ENCODE assay signal across 34 cellular contexts in genomic region chr2:2043394-2043793, GRCh38.
"Had no signal": no experiment of that assay in that cellular context is flagged by ENCODE, and none has a peak within 500 bp of the region (broad histone marks: within the 10 kb centered on the region; RNA-seq: fewer than 3 reads in every experiment).

No MANE protein-coding gene starts in this region.

- H3K27ac Mint-ChIP-seq: activated B cell treated with CpG ODN at 0.5 μM for 24 hours; activated CD4-positive, alpha-beta memory T cell treated with anti-CD3 and anti-CD28 coated beads for 36 hours; activated CD8-positive, alpha-beta T cell treated with anti-CD3 and anti-CD28 coated beads for 36 hours; activated naive CD4-positive, alpha-beta T cell treated with anti-CD3 and anti-CD28 coated beads for 36 hours; activated naive CD4-positive, alpha-beta T cell treated with anti-CD3 and anti-CD28 coated beads, Interleukin-2, amount 50 U/mL, for 72 hours; activated naive CD8-positive, alpha-beta T cell treated with anti-CD3 and anti-CD28 coated beads for 36 hours; activated T-cell treated with anti-CD3 and anti-CD28 coated beads, Interleukin-2, amount 50 U/mL, for 72 hours; activated T-helper 1 cell treated with anti-CD3 and anti-CD28 coated beads, Interleukin-12 subunit alpha, Interleukin-12 subunit beta, Interleukin-2, Interleukin-4 antibody, amounts not matched to agents 30 ng/mL and 10 ng/mL and 1 ng/mL, durations not matched to agents 14 hours and 24 hours and 36 hours; activated T-helper 17 cell treated with anti-CD3 and anti-CD28 coated beads, Interleukin-2, amount 50 U/mL, for 72 hours; T-helper 1 cell treated with Interleukin-12 subunit alpha and Interleukin-12 subunit beta and Interleukin-4 antibody, amounts not matched to agents 30 μg/mL and 1 μg/mL, for 36 hours; T-helper 2 cell treated with Interferon-gamma antibody and Interleukin-4, amounts not matched to agents 5 μg/mL and 100 μg/mL, for 36 hours had no signal

- H3K27ac ChIP-seq: adrenal gland, body of pancreas, brain microvascular endothelial cell, breast epithelium, VCaP had no signal

- H3K9me3 Mint-ChIP-seq: activated B cell treated with CpG ODN at 0.5 μM for 24 hours; activated CD4-positive, alpha-beta memory T cell treated with anti-CD3 and anti-CD28 coated beads for 36 hours; activated CD4-positive, alpha-beta T cell treated with anti-CD3 and anti-CD28 coated beads, Interleukin-2, amount 10 ng/mL, durations not matched to agents 7 days and 5 days; activated naive CD4-positive, alpha-beta T cell treated with anti-CD3 and anti-CD28 coated beads for 36 hours; activated naive CD4-positive, alpha-beta T cell treated with anti-CD3 and anti-CD28 coated beads, Interleukin-2, amount 50 U/mL, for 72 hours; activated naive CD8-positive, alpha-beta T cell treated with anti-CD3 and anti-CD28 coated beads for 36 hours; activated T-cell treated with anti-CD3 and anti-CD28 coated beads, Interleukin-2, amount 50 U/mL, for 4 hours; activated T-helper 1 cell treated with anti-CD3 and anti-CD28 coated beads, Interleukin-12 subunit alpha, Interleukin-12 subunit beta, Interleukin-2, Interleukin-4 antibody, amounts not matched to agents 30 ng/mL and 10 ng/mL and 1 ng/mL, durations not matched to agents 14 hours and 24 hours and 36 hours; activated T-helper 17 cell treated with anti-CD3 and anti-CD28 coated beads, Interleukin-2, amount 50 U/mL, for 72 hours; T-helper 1 cell treated with Interleukin-12 subunit alpha and Interleukin-12 subunit beta and Interleukin-4 antibody, amounts not matched to agents 30 μg/mL and 1 μg/mL, for 36 hours; T-helper 2 cell treated with Interferon-gamma antibody and Interleukin-4, amounts not matched to agents 5 μg/mL and 100 μg/mL, for 36 hours had no signal

- H3K36me3 Mint-ChIP-seq: activated CD4-positive, alpha-beta memory T cell treated with anti-CD3 and anti-CD28 coated beads for 36 hours; activated naive CD4-positive, alpha-beta T cell treated with anti-CD3 and anti-CD28 coated beads, Interleukin-2, amount 50 U/mL, for 72 hours; activated naive CD8-positive, alpha-beta T cell treated with anti-CD3 and anti-CD28 coated beads for 36 hours had no signal

- DNase-seq: activated B cell treated with CpG ODN at 0.5 μM for 24 hours; activated CD4-positive, alpha-beta memory T cell treated with anti-CD3 and anti-CD28 coated beads for 36 hours; activated CD4-positive, alpha-beta T cell treated with anti-CD3 and anti-CD28 coated beads for 4 hours; activated CD4-positive, alpha-beta T cell treated with anti-CD3 and anti-CD28 coated beads, Interleukin-2, amount 10 ng/mL, durations not matched to agents 7 days and 5 days; activated CD4-positive, alpha-beta T cell treated with anti-CD3 and anti-CD28 coated beads, Interleukin-2, amount 50 U/mL, for 4 hours; activated CD4-positive, CD25-positive, alpha-beta regulatory T cell treated with anti-CD3 and anti-CD28 coated beads, Interleukin-2, amount 50 U/mL, for 72 hours; activated CD8-positive, alpha-beta memory T cell treated with anti-CD3 and anti-CD28 coated beads, Interleukin-2, amount 50 U/mL, for 4 hours; activated CD8-positive, alpha-beta T cell treated with anti-CD3 and anti-CD28 coated beads for 36 hours; activated effector memory CD4-positive, alpha-beta T cell treated with anti-CD3 and anti-CD28 coated beads, Interleukin-2, amount 50 U/mL, for 16 hours; activated gamma-delta T cell treated with Interleukin-2 at 50 U/mL for 16 hours; activated naive CD4-positive, alpha-beta T cell; activated naive CD4-positive, alpha-beta T cell treated with anti-CD3 and anti-CD28 coated beads for 36 hours; activated naive CD4-positive, alpha-beta T cell treated with anti-CD3 and anti-CD28 coated beads, Interleukin-2, amount 50 U/mL, for 16 hours; activated naive CD8-positive, alpha-beta T cell treated with anti-CD3 and anti-CD28 coated beads for 36 hours; activated T-cell treated with anti-CD3 and anti-CD28 coated beads for 4 hours; activated T-cell treated with anti-CD3 and anti-CD28 coated beads, Interleukin-2, amount 50 U/mL, for 1 hour; activated T-cell treated with anti-CD3 and anti-CD28 coated beads, Interleukin-2, amount 50 U/mL, for 4 hours; activated T-cell treated with anti-CD3 and anti-CD28 coated beads, Interleukin-2, amount 50 U/mL, for 72 hours; adrenal gland; amniotic stem cell; aorta; body of pancreas; brain microvascular endothelial cell; central memory CD4-positive, alpha-beta T cell; T-helper 1 cell; T-helper 2 cell; T-helper 9 cell had no signal

- H3K27me3 Mint-ChIP-seq: activated CD4-positive, alpha-beta T cell treated with anti-CD3 and anti-CD28 coated beads, Interleukin-2, amount 10 ng/mL, durations not matched to agents 7 days and 5 days had no signal

- H3K4me1 ChIP-seq: adrenal gland, breast epithelium had no signal

- H3K4me3 Mint-ChIP-seq: activated B cell treated with CpG ODN at 0.5 μM for 24 hours; activated CD4-positive, alpha-beta memory T cell treated with anti-CD3 and anti-CD28 coated beads for 36 hours; activated CD4-positive, alpha-beta T cell treated with anti-CD3 and anti-CD28 coated beads, Interleukin-2, amount 10 ng/mL, durations not matched to agents 7 days and 5 days; activated CD8-positive, alpha-beta T cell treated with anti-CD3 and anti-CD28 coated beads for 36 hours; activated naive CD4-positive, alpha-beta T cell treated with anti-CD3 and anti-CD28 coated beads for 36 hours; activated naive CD8-positive, alpha-beta T cell treated with anti-CD3 and anti-CD28 coated beads for 36 hours; activated T-cell treated with anti-CD3 and anti-CD28 coated beads, Interleukin-2, amount 50 U/mL, for 4 hours; activated T-cell treated with anti-CD3 and anti-CD28 coated beads, Interleukin-2, amount 50 U/mL, for 72 hours; activated T-helper 1 cell treated with anti-CD3 and anti-CD28 coated beads, Interleukin-12 subunit alpha, Interleukin-12 subunit beta, Interleukin-2, Interleukin-4 antibody, amounts not matched to agents 30 ng/mL and 10 ng/mL and 1 ng/mL, durations not matched to agents 14 hours and 24 hours and 36 hours; activated T-helper 17 cell treated with anti-CD3 and anti-CD28 coated beads, Interleukin-2, amount 50 U/mL, for 72 hours; T-helper 1 cell treated with Interleukin-12 subunit alpha and Interleukin-12 subunit beta and Interleukin-4 antibody, amounts not matched to agents 30 μg/mL and 1 μg/mL, for 36 hours; T-helper 2 cell treated with Interferon-gamma antibody and Interleukin-4, amounts not matched to agents 5 μg/mL and 100 μg/mL, for 36 hours had no signal

- H3K4me1 Mint-ChIP-seq: activated B cell treated with CpG ODN at 0.5 μM for 24 hours; activated CD4-positive, alpha-beta T cell treated with anti-CD3 and anti-CD28 coated beads, Interleukin-2, amount 10 ng/mL, durations not matched to agents 7 days and 5 days; activated naive CD8-positive, alpha-beta T cell treated with anti-CD3 and anti-CD28 coated beads for 36 hours; activated T-helper 17 cell treated with anti-CD3 and anti-CD28 coated beads, Interleukin-2, amount 50 U/mL, for 72 hours had no signal

- H3K4me3 ChIP-seq: adrenal gland, body of pancreas, breast epithelium had no signal

- H3K9me3 ChIP-seq: adrenal gland, body of pancreas, breast epithelium had no signal

- H3K27me3 ChIP-seq: body of pancreas, brain microvascular endothelial cell, breast epithelium had no signal

- H3K36me3 ChIP-seq: adrenal gland, brain microvascular endothelial cell, breast epithelium had no signal

- ATAC-seq: activated CD8-positive, alpha-beta T cell treated with anti-CD3 and anti-CD28 coated beads for 36 hours; activated naive CD4-positive, alpha-beta T cell treated with anti-CD3 and anti-CD28 coated beads, Interleukin-2, amount 50 U/mL, for 72 hours; activated T-cell treated with anti-CD3 and anti-CD28 coated beads, Interleukin-2, amount 50 U/mL, for 4 hours; activated T-cell treated with anti-CD3 and anti-CD28 coated beads, Interleukin-2, amount 50 U/mL, for 72 hours; activated T-helper 17 cell treated with anti-CD3 and anti-CD28 coated beads, Interleukin-2, amount 50 U/mL, for 72 hours; body of pancreas had no signal
